In genomic region chr6:31353508-31353907, GRCh38 we compare ENCODE assay signal across 15 cellular contexts. TPM values are rescaled to one million over a fixed set of nuclear protein-coding genes. Genes with fewer than 3 reads are reported as not detected.
DNase-seq lines count a peak whose midpoint lies in the region; ATAC-seq and TF ChIP-seq lines count a peak whose summit lies in the region.
"Had no signal": no experiment of that assay in that cellular context is flagged by ENCODE, and none has a peak within 500 bp of the region (broad histone marks: within the 10 kb centered on the region; RNA-seq: fewer than 3 reads in every experiment).

No MANE protein-coding gene starts in this region.

- peak overlapping the region; percentile 93 for H3K4me3 Mint-ChIP-seq in activated naive CD8-positive, alpha-beta T cell treated with anti-CD3 and anti-CD28 coated beads, Interleukin-2, amount 10 ng/mL, durations not matched to agents 7 days and 5 days

- no peak for ATAC-seq in activated naive CD8-positive, alpha-beta T cell treated with anti-CD3 and anti-CD28 coated beads, Interleukin-2, amount 10 ng/mL, durations not matched to agents 7 days and 5 days (ENCODE audit: low read depth)
- ATAC-seq: sciatic nerve had no signal

- no peaks in the 10 kb centered on the region for H3K27me3 Mint-ChIP-seq in activated naive CD8-positive, alpha-beta T cell treated with anti-CD3 and anti-CD28 coated beads, Interleukin-2, amount 10 ng/mL, durations not matched to agents 7 days and 5 days

- H3K4me3 ChIP-seq in neutrophil (ENCODE audit: low read depth in 1 of 2, low read length in 1 of 2) (peak overlapping the region; percentile 29 to 83), hepatocyte (no peak overlapping the region)
- H3K4me3 ChIP-seq: adrenal gland had no signal

- peak overlapping the region; percentile 43 for H3K27ac Mint-ChIP-seq in activated naive CD8-positive, alpha-beta T cell treated with anti-CD3 and anti-CD28 coated beads, Interleukin-2, amount 10 ng/mL, durations not matched to agents 7 days and 5 days

- H3K36me3 ChIP-seq in neutrophil, result peaks cover 55% of the 10 kb centered on the region
- no peaks in the 10 kb centered on the region for H3K36me3 ChIP-seq in hepatocyte (replicated peaks; ENCODE audit: insufficient read depth, low read depth)

- H3K4me1 ChIP-seq in neutrophil (ENCODE audit: control insufficient read depth in 1 of 2, insufficient read depth in 1 of 2, low read depth in 1 of 2, low read length in 1 of 2), result peaks cover 37 to 47% of the 10 kb centered on the region in 2 experiments
- no peaks in the 10 kb centered on the region for H3K4me1 ChIP-seq in hepatocyte (ENCODE audit: insufficient read depth)

- DNase-seq in activated gamma-delta T cell treated with Interleukin-2 at 50 U/mL for 16 hours, result peak; percentile 12
- DNase-seq in activated gamma-delta T cell (lab: John Stamatoyannopoulos, UW), result no peak
- DNase-seq in activated naive CD8-positive, alpha-beta T cell treated with anti-CD3 and anti-CD28 coated beads, Interleukin-2, amount 10 ng/mL, durations not matched to agents 7 days and 5 days, result no peak
- no peak for DNase-seq in erythroblast (lab: John Stamatoyannopoulos, UW)
- no peak for DNase-seq in NCI-H510A (lab: John Stamatoyannopoulos, UW)
- no peak for DNase-seq in hepatocyte (ENCODE audit: low spot score)
- DNase-seq: adrenal gland; DMS 273 treated with DMSO at 0.1 percent for 48 hours; foreskin melanocyte; NCI-H2171 treated with DMSO at 0.1 percent for 48 hours; stimulated activated CD4-positive, alpha-beta T cell treated with anti-CD3 and anti-CD28 coated beads, Interleukin-4, amount 100 ng/mL, for 24 hours had no signal

- WGBS in hepatocyte (ENCODE audit: low lambda C conversion rate, missing lambda C conversion rate), result 77% methylated on average over 5 of the region's 5 CpGs

- POLR2A ChIA-PET in activated naive CD8-positive, alpha-beta T cell treated with anti-CD3 and anti-CD28 coated beads, Interleukin-2, amount 10 ng/mL, durations not matched to agents 7 days and 5 days (lab: Charles Lee), result interaction anchor here (0.6 to 2.4 kb wide), 5 partner anchors 9 to 84 kb away, joined by 4 to 20 read pairs (median 5); no protein-coding TSS in a partner anchor

- no peak overlapping the region for H2AFZ ChIP-seq in hepatocyte

- H3K27ac ChIP-seq in neutrophil, result peak overlapping the region; percentile 90
- H3K27ac ChIP-seq in hepatocyte, result no peak overlapping the region
- H3K27ac ChIP-seq: adrenal gland had no signal

- H3K27me3 ChIP-seq in neutrophil (no peaks in the 10 kb centered on the region), hepatocyte (peaks cover 2% of the 10 kb centered on the region)
- H3K27me3 ChIP-seq: adrenal gland, upper lobe of left lung had no signal

- no peaks in the 10 kb centered on the region for H3K9me3 Mint-ChIP-seq in activated naive CD8-positive, alpha-beta T cell treated with anti-CD3 and anti-CD28 coated beads, Interleukin-2, amount 10 ng/mL, durations not matched to agents 7 days and 5 days

- H3K4me1 Mint-ChIP-seq in activated naive CD8-positive, alpha-beta T cell treated with anti-CD3 and anti-CD28 coated beads, Interleukin-2, amount 10 ng/mL, durations not matched to agents 7 days and 5 days, result peaks cover 48% of the 10 kb centered on the region

- TF ChIP-seq POLR2A in GM19193 (IDR thresholded peaks at IDR 0.05; ENCODE audit: extremely low read depth, insufficient read depth, insufficient read length) (peak; percentile 11), erythroblast (IDR thresholded peaks at IDR 0.05; ENCODE audit: low read length) (no peak)

- H3K36me3 Mint-ChIP-seq in activated naive CD8-positive, alpha-beta T cell treated with anti-CD3 and anti-CD28 coated beads, Interleukin-2, amount 10 ng/mL, durations not matched to agents 7 days and 5 days, result peaks cover 41% of the 10 kb centered on the region

- H3K4me2 ChIP-seq in hepatocyte, result no peak overlapping the region

- H3K9me3 ChIP-seq in neutrophil, result peaks cover 3% of the 10 kb centered on the region
- H3K9me3 ChIP-seq in hepatocyte (ENCODE audit: low read depth), result no peaks in the 10 kb centered on the region
- H3K9me3 ChIP-seq: adrenal gland, upper lobe of left lung had no signal

- no peaks in the 10 kb centered on the region for H3K9me2 ChIP-seq in hepatocyte (replicated peaks; ENCODE audit: insufficient read depth)

- TF ChIP-seq CTCF in neutrophil (IDR thresholded peaks at IDR 0.05) (no peak), hepatocyte (IDR thresholded peaks at IDR 0.05; ENCODE audit: poor library complexity) (no peak)

- H4K20me1 ChIP-seq in hepatocyte (ENCODE audit: insufficient read depth, poor library complexity, severe bottlenecking), result no peaks in the 10 kb centered on the region

- no peaks in the 10 kb centered on the region for H3K79me2 ChIP-seq in hepatocyte

RNA-seq across cellular contexts. Expression of gene HLA-B, which starts 3.5 kb away (rescaled TPM):
- total RNA-seq in activated naive CD8-positive, alpha-beta T cell treated with anti-CD3 and anti-CD28 coated beads, Interleukin-2, amount 10 ng/mL, durations not matched to agents 7 days and 5 days, result 1,000 to 10,000 TPM; 5,415 to 5,542 TPM
- 46.9 and 52.2 TPM in 2 replicates for total RNA-seq in hepatocyte
- 151 and 216 TPM in 2 replicates for polyA plus RNA-seq in hepatocyte

RNA-seq across cellular contexts. Expression of gene MICA, which starts 49.9 kb away (rescaled TPM):
- 10 to 100 TPM; 24.1 to 25.8 TPM for total RNA-seq in activated naive CD8-positive, alpha-beta T cell treated with anti-CD3 and anti-CD28 coated beads, Interleukin-2, amount 10 ng/mL, durations not matched to agents 7 days and 5 days
- 32.6 and 36.0 TPM in 2 replicates for total RNA-seq in hepatocyte
- polyA plus RNA-seq in hepatocyte, result 41.9 and 43.8 TPM in 2 replicates

Comparison
In these comparisons a context has a peak if more than half of its experiments do, and no peak if none do; other contexts are left out.
1. RNA of gene HLA-B, which starts 3.5 kb away (total RNA-seq): 5,415 to 5,542 TPM in activated naive CD8-positive, alpha-beta T cell treated with anti-CD3 and anti-CD28 coated beads, Interleukin-2, amount 10 ng/mL, durations not matched to agents 7 days and 5 days; 46.9 to 52.2 TPM in hepatocyte; every median in the first group is over 100 times any median in the second.